ENCODE assay signal across 8 cellular contexts in the genomic region with DNA sequence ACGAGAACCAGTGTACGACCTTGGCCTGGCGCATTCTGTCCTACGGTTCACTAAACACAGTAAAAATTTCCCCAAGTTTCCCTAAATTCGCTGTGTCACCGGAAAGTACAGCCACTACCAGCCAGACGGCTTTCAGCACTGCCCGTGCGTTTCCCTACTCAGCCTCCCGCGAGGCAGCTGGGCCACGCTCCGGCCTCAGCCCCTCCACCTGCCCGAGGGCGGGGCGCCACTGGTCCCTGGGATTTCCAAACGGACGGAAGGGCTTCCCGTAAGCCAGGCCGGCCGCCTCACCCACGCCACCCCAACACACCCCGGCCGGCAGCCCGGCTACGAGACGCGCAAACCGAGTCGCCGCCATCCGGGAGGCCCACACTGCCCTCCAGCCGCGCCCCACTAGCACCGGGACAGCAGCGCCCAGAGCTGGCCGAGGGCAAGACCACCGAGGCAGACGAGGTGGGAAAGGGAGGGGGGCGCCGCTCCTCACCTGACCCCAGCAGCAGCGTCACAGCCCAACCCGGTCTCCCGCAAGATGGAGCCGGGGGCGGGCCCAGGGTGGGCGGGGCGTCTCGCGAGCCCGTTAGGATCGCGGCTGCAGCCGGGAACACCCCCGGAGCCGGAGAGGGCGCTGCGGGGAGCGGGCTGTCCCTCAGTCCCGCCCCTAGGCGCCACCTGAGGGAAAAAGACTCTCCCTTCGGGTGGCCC. TPM values are rescaled to one million over a fixed set of nuclear protein-coding genes. Genes with fewer than 3 reads are reported as not detected.
DNase-seq lines count a peak whose midpoint lies in the region; ATAC-seq and TF ChIP-seq lines count a peak whose summit lies in the region.

TSS of gene ANXA7 (minus strand) at position 531 of the 702 bp plus-strand sequence. CDS start 13,202 bp downstream, outside the sequence.

- H3K4me3 ChIP-seq in AG04450 (ENCODE audit: low read depth, low read length) (peak within 1 kb of the TSS; percentile 80), breast epithelium (peak within 1 kb of the TSS; percentile 75 to 91 (median 88)), iPS-20b (ENCODE audit: low read length) (peak within 1 kb of the TSS; percentile 96), skin epidermis (peak within 1 kb of the TSS; percentile 66 to 99 (median 84))

- H3K27ac ChIP-seq in AG04450 (ENCODE audit: low read depth, low read length) (peak within 1 kb of the TSS; percentile 94), VCaP (peak within 1 kb of the TSS; percentile 97), breast epithelium (peak within 1 kb of the TSS; percentile 98), iPS-20b (ENCODE audit: low read length) (peak within 1 kb of the TSS; percentile 77), skin epidermis (peak within 1 kb of the TSS; percentile 72 to 100 (median 92))

- H3K36me3 ChIP-seq in breast epithelium (no peaks in the 10 kb centered on the region), iPS-20b (ENCODE audit: insufficient read depth, low read depth, low read length) (no peaks in the 10 kb centered on the region)

- DNase-seq in AG04450 (ENCODE audit: low read depth, low spot score) (peak; percentile 32), NCI-H2196 treated with DMSO at 0.1 percent for 48 hours (lab: John Stamatoyannopoulos, UW; ENCODE audit: unreplicated experiment) (peak; percentile 69), breast epithelium (ENCODE audit: low spot score in 2 of 2) (peak; percentile 91 to 93)

- TF ChIP-seq CTCF in AG04450 (IDR thresholded peaks at IDR 0.05; ENCODE audit: low read depth, low read length) (peak; percentile 29), VCaP (conservative IDR thresholded peaks at IDR 0.05) (peak; percentile 31; the same call in 1 of the 2 replicates), breast epithelium (IDR thresholded peaks at IDR 0.05) (peak in 1 of 3 donors; percentile 29)

- ATAC-seq in GM18867 (IDR thresholded peaks at IDR 0.05; ENCODE audit: unreplicated experiment) (peak; percentile 91), HG03097 (IDR thresholded peaks at IDR 0.05; ENCODE audit: low FRiP score, unreplicated experiment) (peak; percentile 73)

- H3K9ac ChIP-seq in iPS-20b (ENCODE audit: low read depth, low read length), result peak within 1 kb of the TSS; percentile 87

- intact Hi-C loops in breast epithelium (cut with DNase I; ENCODE audit: low total_unique reads), result loop anchor here (10.0 kb wide), 1 partner anchor 1031 kb away; no protein-coding TSS in a partner anchor

- POLR2A ChIA-PET in AG04450 (lab: Yijun Ruan, JAX), result interaction anchor here (0.9 to 1.5 kb wide), 3 partner anchors 15 to 167 kb away, joined by 3 to 14 read pairs (median 3); no protein-coding TSS in a partner anchor

- no peaks in the 10 kb centered on the region for H3K27me3 ChIP-seq in AG04450 (ENCODE audit: control insufficient read depth, insufficient read depth, low read length)
- H3K27me3 ChIP-seq in breast epithelium, result no peaks in the 10 kb centered on the region
- no peaks in the 10 kb centered on the region for H3K27me3 ChIP-seq in iPS-20b (ENCODE audit: insufficient read depth, low read length)

- TF ChIP-seq POLR2A in breast epithelium (IDR thresholded peaks at IDR 0.05), result peak; percentile 75

- no peaks in the 10 kb centered on the region for H3K4me1 ChIP-seq in breast epithelium
- H3K4me1 ChIP-seq in iPS-20b (ENCODE audit: insufficient read depth, low read length), result peaks cover 11% of the 10 kb centered on the region

- CTCF ChIA-PET in AG04450 (lab: Charles Lee), result no interaction called here

- H3K9me3 ChIP-seq in AG04450 (ENCODE audit: control insufficient read depth, insufficient read depth, low read length) (peaks cover 3% of the 10 kb centered on the region; the same call in 1 of the 2 replicates), breast epithelium (no peaks in the 10 kb centered on the region), iPS-20b (ENCODE audit: insufficient read depth, low read depth, low read length) (no peaks in the 10 kb centered on the region)

RNA-seq across cellular contexts. Expression of gene ANXA7, which starts in this region (rescaled TPM):
- 117 TPM in 2 replicates for polyA plus RNA-seq in AG04450 (2011; rRNA removed)
- polyA minus RNA-seq in AG04450 (2011; rRNA and poly(A)+ RNA removed), result 84.8 and 85.4 TPM in 2 replicates
- total RNA-seq in breast epithelium, result 100 to 1,000 TPM; 120 to 169 (median 123) TPM

Comparison
In these comparisons a context has a peak if more than half of its experiments do, and no peak if none do; other contexts are left out.
1. Peak in every context shown above with its lines: DNase-seq, ATAC-seq, H3K4me3 ChIP-seq and H3K27ac ChIP-seq.
2. DNase-seq: peak in every context shown above with its lines; median percentile 92 in breast epithelium; 69 in NCI-H2196 treated with DMSO at 0.1 percent for 48 hours; 32 in AG04450.